8 cellular contexts compared by ENCODE assay signal in genomic region chr14:26984318-26985177, GRCh38.
DNase-seq lines count a peak whose midpoint lies in the region; ATAC-seq and TF ChIP-seq lines count a peak whose summit lies in the region.

No MANE protein-coding gene starts in this region.

- in situ Hi-C loops in transverse colon (cut with MboI; ENCODE audit: low pct_ligation_motif_present in 1 of 4, low pct_unique_long_range_greater_than_20kb in 1 of 4, low sequenced_read_pairs in 3 of 4), result loop anchor here in 1 of 4 donors (25.0 kb wide), 1 partner anchor 1172 kb away; no protein-coding TSS in a partner anchor

- TF ChIP-seq CTCF in cardiac fibroblast (IDR thresholded peaks at IDR 0.05; ENCODE audit: low read depth, low read length) (peak; percentile 72), transverse colon (IDR thresholded peaks at IDR 0.05) (peak; percentile 58 to 69 (median 65))

- H3K9me3 ChIP-seq in transverse colon, result no peaks in the 10 kb centered on the region

- WGBS in transverse colon (ENCODE audit: low coverage in 1 of 2), 2 donors, result 51 to 53% methylated on average over 9 of the region's 9 CpGs

- no peaks in the 10 kb centered on the region for H3K36me3 ChIP-seq in transverse colon

- no peak for TF ChIP-seq EP300 in transverse colon (IDR thresholded peaks at IDR 0.05; ENCODE audit: low read depth)

- TF ChIP-seq POLR2A in transverse colon (IDR thresholded peaks at IDR 0.05), result no peak

- no peak overlapping the region for H3K27ac ChIP-seq in transverse colon

- no peaks in the 10 kb centered on the region for H3K4me1 ChIP-seq in transverse colon

- peak; percentile 78 for DNase-seq in DMS 273 (lab: John Stamatoyannopoulos, UW; ENCODE audit: unreplicated experiment)
- DNase-seq in DMS 273 treated with DMSO at 0.1 percent for 48 hours (lab: John Stamatoyannopoulos, UW), result no peak
- peak; percentile 28 for DNase-seq in HK-2 (ENCODE audit: unreplicated experiment)
- DNase-seq in NCI-H774 (lab: John Stamatoyannopoulos, UW), result peak; percentile 62
- peak; percentile 80 to 86 for DNase-seq in cardiac fibroblast (ENCODE audit: low read depth in 2 of 2)
- DNase-seq in left kidney (ENCODE audit: low read depth, low spot score), result peak; percentile 86
- DNase-seq in transverse colon, result peak; percentile 64

- H3K27me3 ChIP-seq in transverse colon, result no peaks in the 10 kb centered on the region

- intact Hi-C loops in transverse colon (cut with DNase I; ENCODE audit: low total_unique reads), result no loop called here

- ATAC-seq in HG02884 (IDR thresholded peaks at IDR 0.05; ENCODE audit: unreplicated experiment), result no peak

- H3K4me3 ChIP-seq in cardiac fibroblast (replicated peaks in 1 of 2; ENCODE audit: low read depth in 2 of 2, low read length in 2 of 2), result no peak overlapping the region
- no peak overlapping the region for H3K4me3 ChIP-seq in transverse colon
